ENCODE assay signal across 8 cellular contexts in the genomic region with DNA sequence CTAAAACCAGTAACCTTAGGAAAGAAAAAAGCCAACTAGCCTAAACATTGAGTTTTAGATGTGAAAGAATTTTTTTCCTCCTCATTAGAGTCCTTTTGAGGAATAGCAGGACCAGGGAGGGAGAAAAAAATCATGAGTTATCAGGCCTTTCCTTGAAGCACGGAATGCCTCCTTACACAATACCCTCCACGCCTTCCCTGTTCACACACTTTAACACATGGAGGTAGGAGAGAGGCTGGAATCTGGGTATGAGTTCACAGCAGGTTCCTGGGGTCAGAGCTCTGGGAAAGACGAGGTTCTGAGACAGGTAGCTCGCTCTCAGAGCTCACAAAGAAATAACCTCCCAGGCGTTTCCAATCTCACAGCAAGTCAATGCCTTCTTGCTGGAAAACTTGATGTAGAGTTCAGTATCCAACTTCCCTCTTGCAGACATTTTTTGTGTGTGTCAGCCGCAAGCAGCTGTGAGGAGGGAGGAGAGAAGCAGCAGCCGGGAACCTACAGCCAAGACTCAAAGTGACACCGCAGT. TPM values are rescaled to one million over a fixed set of nuclear protein-coding genes. Genes with fewer than 3 reads are reported as not detected.
A peak's percentile ranks its signal among the peaks of the same experiment; 100 is the strongest.
DNase-seq lines count a peak whose midpoint lies in the region; ATAC-seq and TF ChIP-seq lines count a peak whose summit lies in the region.

No MANE protein-coding gene starts in this region.

- H3K36me3 ChIP-seq in SJSA1 (no peaks in the 10 kb centered on the region), esophagus squamous epithelium (peaks cover 0 to 2% (median 0%) of the 10 kb centered on the region in 3 donors), neutrophil (no peaks in the 10 kb centered on the region)

- DNase-seq in AG10803 (ENCODE audit: low read depth) (peak; percentile 13), SJSA1 (ENCODE audit: low read depth in 1 of 2, low spot score in 2 of 2) (no peak), esophagus squamous epithelium (lab: John Stamatoyannopoulos, UW) (no peak), SW480 (ENCODE audit: low spot score) (no peak), NCI-H187 (lab: John Stamatoyannopoulos, UW) (no peak)

- ATAC-seq in GM21528 (IDR thresholded peaks at IDR 0.05; ENCODE audit: low FRiP score, unreplicated experiment) (peak; percentile 21), HG03442 (IDR thresholded peaks at IDR 0.05; ENCODE audit: unreplicated experiment) (no peak)

- no peak for TF ChIP-seq POLR2A in esophagus squamous epithelium (IDR thresholded peaks at IDR 0.05)

- peak overlapping the region; percentile 95 for H3K4me3 ChIP-seq in AG10803 (ENCODE audit: low read length)
- H3K4me3 ChIP-seq in SJSA1: peak overlapping the region; percentile 36
- H3K4me3 ChIP-seq in esophagus squamous epithelium: peak overlapping the region; percentile 59 to 94 (median 79)
- peak overlapping the region; percentile 62 to 87 for H3K4me3 ChIP-seq in neutrophil (ENCODE audit: low read depth in 1 of 2, low read length in 1 of 2)

- H3K4me1 ChIP-seq in SJSA1 (replicated peaks) (no peaks in the 10 kb centered on the region), esophagus squamous epithelium (peaks cover 6 to 21% (median 12%) of the 10 kb centered on the region in 3 donors), neutrophil (ENCODE audit: control insufficient read depth in 1 of 2, insufficient read depth in 1 of 2, low read depth in 1 of 2, low read length in 1 of 2) (peaks cover 10 to 13% of the 10 kb centered on the region in 2 experiments)

- peaks cover 15% of the 10 kb centered on the region for H3K9me3 ChIP-seq in SJSA1 (replicated peaks)
- H3K9me3 ChIP-seq in esophagus squamous epithelium: peaks cover 0 to 8% (median 0%) of the 10 kb centered on the region in 3 donors
- no peaks in the 10 kb centered on the region for H3K9me3 ChIP-seq in neutrophil

- no peak for TF ChIP-seq CTCF in AG10803 (conservative IDR thresholded peaks at IDR 0.05; ENCODE audit: low read length)
- no peak for TF ChIP-seq CTCF in esophagus squamous epithelium (IDR thresholded peaks at IDR 0.05)
- TF ChIP-seq CTCF in neutrophil (IDR thresholded peaks at IDR 0.05): no peak

- H3K27me3 ChIP-seq in SJSA1 (replicated peaks) (no peaks in the 10 kb centered on the region), esophagus squamous epithelium (no peaks in the 10 kb centered on the region), neutrophil (no peaks in the 10 kb centered on the region)

- no peak overlapping the region for H3K27ac ChIP-seq in SJSA1
- peak overlapping the region; percentile 84 to 94 (median 89) for H3K27ac ChIP-seq in esophagus squamous epithelium
- H3K27ac ChIP-seq in neutrophil: no peak overlapping the region

- intact Hi-C loops in esophagus squamous epithelium (cut with DNase I): no loop called here

- 6 to 10% methylated on average over 6 to 8 of the region's 8 CpGs for WGBS in esophagus squamous epithelium, 2 donors

RNA-seq across cellular contexts. Expression of a gene that starts 0.7 kb away (rescaled TPM):
- 0.13 and 0.39 TPM in 2 replicates for total RNA-seq in SJSA1 (2014; rRNA removed; shearing (Covaris generic))
- 1 to 10 TPM; 2.0 to 8.4 (median 5.1) TPM for total RNA-seq in esophagus squamous epithelium

RNA-seq across cellular contexts. Expression of a gene that starts 59.1 kb away (rescaled TPM):
- total RNA-seq in SJSA1 (2014; rRNA removed; shearing (Covaris generic)): not detected in 2 replicates
- 1 to 10 TPM; 1.5 to 5.7 (median 3.3) TPM for total RNA-seq in esophagus squamous epithelium

Comparison
In these comparisons a context has a peak if more than half of its experiments do, and no peak if none do; other contexts are left out.
1. H3K4me3 ChIP-seq: peak in every context shown above with its lines; median percentile 95 in AG10803; 79 in esophagus squamous epithelium; 74 in neutrophil; 36 in SJSA1.
2. H3K27ac ChIP-seq: peak in esophagus squamous epithelium (4 of 4); none in SJSA1 (single experiment) and neutrophil (single experiment).